In the genomic region with DNA sequence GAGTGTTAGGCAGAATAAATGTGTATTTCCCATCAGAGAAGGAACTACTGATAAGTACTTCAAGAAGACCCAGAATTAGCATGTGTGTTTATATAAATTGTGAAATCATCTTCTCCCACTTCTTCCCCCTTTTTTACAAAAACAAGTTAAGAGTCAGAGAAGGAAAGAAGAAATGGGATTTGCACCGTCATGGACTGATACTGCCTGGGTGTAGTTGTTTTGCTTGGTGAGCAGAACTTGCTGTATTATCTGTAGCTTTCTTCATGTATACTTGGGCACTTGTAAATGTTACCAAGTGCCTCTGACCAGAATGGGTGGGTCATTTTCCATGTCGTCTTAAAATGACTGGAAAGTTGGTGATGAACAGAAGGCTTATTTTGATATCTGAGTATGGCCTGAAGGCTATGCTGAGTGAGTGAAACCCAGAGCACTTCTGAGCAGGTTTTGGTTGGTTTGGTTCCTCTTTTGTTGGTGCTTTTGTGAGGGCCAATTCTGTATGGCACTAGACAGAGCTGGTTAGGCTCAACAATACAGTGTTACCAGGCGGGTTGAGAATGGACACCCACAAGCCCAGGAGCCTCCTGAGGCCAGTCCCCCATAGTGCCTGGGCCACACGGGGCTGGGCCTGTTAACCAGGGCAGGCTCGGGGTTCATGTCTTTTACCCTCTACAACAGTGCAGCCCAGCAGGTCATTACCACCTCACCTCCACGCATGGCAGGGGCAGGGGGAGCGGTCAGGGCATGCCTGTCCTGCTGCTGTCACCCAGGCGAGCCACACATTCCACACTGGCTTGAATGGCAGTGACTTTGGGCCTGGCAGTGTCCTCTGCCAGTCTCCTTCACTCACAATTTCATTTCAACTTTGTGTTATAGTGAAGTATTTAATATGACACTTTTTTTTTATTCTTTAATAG, we compare ENCODE assay signal across 8 cellular contexts.
A peak's percentile ranks its signal among the peaks of the same experiment; 100 is the strongest.
DNase-seq lines count a peak whose midpoint lies in the region; ATAC-seq and TF ChIP-seq lines count a peak whose summit lies in the region.

No MANE protein-coding gene starts in this region.

- intact Hi-C loops in Right ventricle myocardium inferior (cut with DNase I), result loop anchor here (5.0 kb wide), 1 partner anchor 74 kb away; no protein-coding TSS in a partner anchor
- intact Hi-C loops in cardiac septum (cut with DNase I), result loop anchor here (5.0 kb wide), 1 partner anchor 191 kb away; a partner anchor contains a TSS
- intact Hi-C loops in adrenal gland (cut with DNase I), result no loop called here
- intact Hi-C loops in activated CD4-positive, alpha-beta T cell treated with anti-CD3 and anti-CD28 coated beads, Interleukin-2, amount 10 ng/mL, durations not matched to agents 24 days and 14 days (cut with micrococcal nuclease), result no loop called here

- H3K27me3 Mint-ChIP-seq in natural killer cell treated with Interleukin-12 subunit alpha and Interleukin-12 subunit beta and Interleukin-15 and Interleukin-18, amount 100 ng/mL, for 72 hours, result no peaks in the 10 kb centered on the region
- H3K27me3 Mint-ChIP-seq in activated CD4-positive, alpha-beta T cell treated with anti-CD3 and anti-CD28 coated beads, Interleukin-2, amount 10 ng/mL, durations not matched to agents 24 days and 14 days, result no peaks in the 10 kb centered on the region

- peak; percentile 65 for ATAC-seq in Right ventricle myocardium inferior
- ATAC-seq in HG03196 (IDR thresholded peaks at IDR 0.05; ENCODE audit: unreplicated experiment), result peak; percentile 86
- ATAC-seq in natural killer cell treated with Interleukin-12 subunit alpha and Interleukin-12 subunit beta and Interleukin-15 and Interleukin-18, amount 100 ng/mL, for 72 hours, result no peak

- H3K27ac Mint-ChIP-seq in natural killer cell treated with Interleukin-12 subunit alpha and Interleukin-12 subunit beta and Interleukin-15 and Interleukin-18, amount 100 ng/mL, for 72 hours, result peak overlapping the region; percentile 26 to 91
- no peak overlapping the region for H3K27ac Mint-ChIP-seq in activated CD4-positive, alpha-beta T cell treated with anti-CD3 and anti-CD28 coated beads, Interleukin-2, amount 10 ng/mL, durations not matched to agents 24 days and 14 days

- no peaks in the 10 kb centered on the region for H3K36me3 Mint-ChIP-seq in natural killer cell treated with Interleukin-12 subunit alpha and Interleukin-12 subunit beta and Interleukin-15 and Interleukin-18, amount 100 ng/mL, for 72 hours
- peaks cover 4% of the 10 kb centered on the region for H3K36me3 Mint-ChIP-seq in activated CD4-positive, alpha-beta T cell treated with anti-CD3 and anti-CD28 coated beads, Interleukin-2, amount 10 ng/mL, durations not matched to agents 24 days and 14 days (ENCODE audit: low read depth)

- no peaks in the 10 kb centered on the region for H3K9me3 Mint-ChIP-seq in natural killer cell treated with Interleukin-12 subunit alpha and Interleukin-12 subunit beta and Interleukin-15 and Interleukin-18, amount 100 ng/mL, for 72 hours
- no peaks in the 10 kb centered on the region for H3K9me3 Mint-ChIP-seq in activated CD4-positive, alpha-beta T cell treated with anti-CD3 and anti-CD28 coated beads, Interleukin-2, amount 10 ng/mL, durations not matched to agents 24 days and 14 days

- H3K4me1 ChIP-seq in adrenal gland (replicated peaks in 1 of 2), result peaks cover 65 to 96% of the 10 kb centered on the region in 2 donors

- WGBS in adrenal gland, 4 donors, result 67 to 86% (median 79%) methylated on average over 8 of the region's 8 CpGs

- no peak for TF ChIP-seq CTCF in adrenal gland (IDR thresholded peaks at IDR 0.05)

- H3K27ac ChIP-seq in adrenal gland, result peak overlapping the region in 4 of 5 donors; percentile 4 to 83 (median 70)

- H3K4me1 Mint-ChIP-seq in natural killer cell treated with Interleukin-12 subunit alpha and Interleukin-12 subunit beta and Interleukin-15 and Interleukin-18, amount 100 ng/mL, for 72 hours (ENCODE audit: low read depth in 2 of 2), result peaks cover 56 to 60% of the 10 kb centered on the region in 2 donors
- peaks cover 66% of the 10 kb centered on the region for H3K4me1 Mint-ChIP-seq in activated CD4-positive, alpha-beta T cell treated with anti-CD3 and anti-CD28 coated beads, Interleukin-2, amount 10 ng/mL, durations not matched to agents 24 days and 14 days

- no peaks in the 10 kb centered on the region for H3K9me3 ChIP-seq in adrenal gland (replicated peaks in 1 of 3)

- no peaks in the 10 kb centered on the region for H3K36me3 ChIP-seq in adrenal gland (replicated peaks in 1 of 2)

- no peak overlapping the region for H3K4me3 Mint-ChIP-seq in natural killer cell treated with Interleukin-12 subunit alpha and Interleukin-12 subunit beta and Interleukin-15 and Interleukin-18, amount 100 ng/mL, for 72 hours
- no peak overlapping the region for H3K4me3 Mint-ChIP-seq in activated CD4-positive, alpha-beta T cell treated with anti-CD3 and anti-CD28 coated beads, Interleukin-2, amount 10 ng/mL, durations not matched to agents 24 days and 14 days

- no peak for TF ChIP-seq POLR2A in adrenal gland (IDR thresholded peaks at IDR 0.05)

- DNase-seq in Right ventricle myocardium inferior (ENCODE audit: missing footprints), result peak; percentile 75
- no peak for DNase-seq in cardiac septum (ENCODE audit: low spot score)
- peak in 1 of 7 donors; percentile 30 for DNase-seq in adrenal gland
- no peak for DNase-seq in natural killer cell treated with Interleukin-12 subunit alpha and Interleukin-12 subunit beta and Interleukin-15 and Interleukin-18, amount 100 ng/mL, for 72 hours (ENCODE audit: low spot score)
- no peak for DNase-seq in stimulated activated CD8-positive, alpha-beta memory T cell treated with anti-CD3 and anti-CD28 coated beads, Interleukin-4, amount 100 ng/mL, for 48 hours
- no peak for DNase-seq in activated CD4-positive, alpha-beta T cell treated with anti-CD3 and anti-CD28 coated beads, Interleukin-2, amount 10 ng/mL, durations not matched to agents 24 days and 14 days
- no peak for DNase-seq in effector CD4-positive, alpha-beta T cell

- H3K4me3 ChIP-seq in adrenal gland, result no peak overlapping the region

- no peaks in the 10 kb centered on the region for H3K27me3 ChIP-seq in adrenal gland

Comparison
In these comparisons a context has a peak if more than half of its experiments do, and no peak if none do; other contexts are left out.
1. ATAC-seq: peak in Right ventricle myocardium inferior (single experiment) and HG03196 (single experiment); none in natural killer cell treated with Interleukin-12 subunit alpha and Interleukin-12 subunit beta and Interleukin-15 and Interleukin-18, amount 100 ng/mL, for 72 hours (0 of 2).
2. intact Hi-C loops: an anchor here in Right ventricle myocardium inferior (5.0 kb wide) and cardiac septum (5.0 kb wide); none called in adrenal gland and activated CD4-positive, alpha-beta T cell treated with anti-CD3 and anti-CD28 coated beads, Interleukin-2, amount 10 ng/mL, durations not matched to agents 24 days and 14 days.